ENCODE assay signal across 1 cellular context in the genomic region with DNA sequence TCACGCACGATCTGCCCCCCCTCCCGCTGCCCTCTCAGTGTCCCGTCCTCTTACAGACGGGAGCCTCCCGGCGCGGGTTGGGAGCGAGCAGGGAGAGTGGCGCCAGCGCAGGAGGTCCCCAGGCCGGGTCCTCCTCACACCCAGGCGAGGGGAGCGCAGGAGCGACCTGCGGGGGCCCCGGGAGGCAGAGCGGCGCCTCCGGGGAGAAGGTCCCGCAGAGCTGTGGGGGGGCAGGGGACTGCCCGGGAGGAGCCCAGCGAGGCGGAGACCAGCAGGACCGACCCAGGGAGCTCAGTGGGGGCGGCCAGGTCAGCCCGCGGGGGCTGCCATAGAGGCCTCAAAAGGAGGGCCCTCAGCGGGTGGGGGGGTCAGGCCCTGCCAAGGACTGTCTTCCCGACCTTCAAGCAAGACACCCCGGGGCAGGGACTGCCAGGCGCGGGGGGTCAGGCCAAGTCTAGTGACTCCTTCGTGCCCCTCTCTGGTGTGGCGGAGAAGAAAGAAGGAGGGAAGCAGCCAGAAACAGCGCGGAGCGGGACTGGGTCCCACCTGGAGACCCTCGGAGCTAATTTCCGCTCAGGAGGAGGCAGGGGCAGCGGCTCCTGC.
TF ChIP-seq lines count a peak whose summit lies in the region.

No MANE protein-coding gene starts in this region.

TF ChIP-seq in endothelial cell of umbilical vein, 7 proteins besides CTCF, POLR2A, EP300 and RAD21 (continued from another document):
- TF ChIP-seq GATA2 (IDR thresholded peaks at IDR 0.05; ENCODE audit: insufficient read depth, insufficient read length, low read depth, low read length) (no peak), FOS (IDR thresholded peaks at IDR 0.05; ENCODE audit: borderline replicate concordance, insufficient read depth, low read length) (no peak), MYC (IDR thresholded peaks at IDR 0.05; ENCODE audit: low read depth, low read length) (no peak), POLR2AphosphoS5 (IDR thresholded peaks at IDR 0.05; ENCODE audit: insufficient read depth, low read depth, low read length) (no peak)
- TF ChIP-seq, protein P1, sequence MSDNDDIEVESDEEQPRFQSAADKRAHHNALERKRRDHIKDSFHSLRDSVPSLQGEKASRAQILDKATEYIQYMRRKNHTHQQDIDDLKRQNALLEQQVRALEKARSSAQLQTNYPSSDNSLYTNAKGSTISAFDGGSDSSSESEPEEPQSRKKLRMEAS (IDR thresholded peaks at IDR 0.05; ENCODE audit: insufficient read depth, insufficient read length), result no peak
TF ChIP-seq in endothelial cell of umbilical vein: peak in this region for 0.
